Comparison of ENCODE assay signal across 1 cellular context in genomic region chr2:241659150-241659739, GRCh38.
TF ChIP-seq lines count a peak whose summit lies in the region.

No MANE protein-coding gene starts in this region.

TF ChIP-seq in HepG2, 621 proteins besides CTCF, POLR2A, EP300 and RAD21 (continued from another document and continues in another):
- no peak for TF ChIP-seq ZNF18 (CRISPR knock-in tag; IDR thresholded peaks at IDR 0.05; ENCODE audit: insufficient replicate concordance)
- no peak for TF ChIP-seq SNAI1 (CRISPR knock-in tag; IDR thresholded peaks at IDR 0.05; ENCODE audit: borderline replicate concordance)
- peak; percentile 67; the same call in 1 of the 2 replicates for TF ChIP-seq KMT2A (CRISPR knock-in tag; IDR thresholded peaks at IDR 0.05)
- TF ChIP-seq KAT2B (IDR thresholded peaks at IDR 0.05; ENCODE audit: borderline replicate concordance, low read depth, low read length) = no peak
- TF ChIP-seq ZNF770 (CRISPR knock-in tag; IDR thresholded peaks at IDR 0.05) = no peak
- peak; percentile 43; the same call in 1 of the 2 replicates for TF ChIP-seq ZNF331 (CRISPR knock-in tag; IDR thresholded peaks at IDR 0.05)
- no peak for TF ChIP-seq PRDM15 (CRISPR knock-in tag; IDR thresholded peaks at IDR 0.05)
- no peak for TF ChIP-seq THAP7 (CRISPR knock-in tag; IDR thresholded peaks at IDR 0.05)
- no peak for TF ChIP-seq ZNF382 (CRISPR knock-in tag; IDR thresholded peaks at IDR 0.05; ENCODE audit: borderline replicate concordance)
- no peak for TF ChIP-seq ETS1 (CRISPR knock-in tag; IDR thresholded peaks at IDR 0.05)
- peak; percentile 22; the same call in 1 of the 2 replicates for TF ChIP-seq UBTF (CRISPR knock-in tag; IDR thresholded peaks at IDR 0.05)
- no peak for TF ChIP-seq SAFB2 (CRISPR knock-in tag; IDR thresholded peaks at IDR 0.05; ENCODE audit: borderline replicate concordance, low read depth)
- TF ChIP-seq MLLT10 (CRISPR knock-in tag; IDR thresholded peaks at IDR 0.05) = no peak
- TF ChIP-seq GABPB1 (CRISPR knock-in tag; IDR thresholded peaks at IDR 0.05) = peak; percentile 36; the same call in 1 of the 2 replicates
- TF ChIP-seq TBX3 (IDR thresholded peaks at IDR 0.05; ENCODE audit: borderline replicate concordance) = no peak
- TF ChIP-seq ZFAT (CRISPR knock-in tag; conservative IDR thresholded peaks at IDR 0.05) = no peak
- TF ChIP-seq ZSCAN5A (CRISPR knock-in tag; IDR thresholded peaks at IDR 0.05; ENCODE audit: borderline replicate concordance) = no peak
- TF ChIP-seq CENPT (CRISPR knock-in tag; IDR thresholded peaks at IDR 0.05; ENCODE audit: low read depth) = no peak
- TF ChIP-seq KDM3A (CRISPR knock-in tag; IDR thresholded peaks at IDR 0.05; ENCODE audit: low read depth) = peak; percentile 55; the same call in 1 of the 2 replicates
- TF ChIP-seq ZNF460 (CRISPR knock-in tag; IDR thresholded peaks at IDR 0.05; ENCODE audit: borderline replicate concordance) = no peak
- TF ChIP-seq MLXIP (CRISPR knock-in tag; IDR thresholded peaks at IDR 0.05; ENCODE audit: borderline replicate concordance) = no peak
- 0 out of 2 replicates have a peak, but pooled peaks have one; percentile 14 for TF ChIP-seq BCL6 (CRISPR knock-in tag; IDR thresholded peaks at IDR 0.05)
- TF ChIP-seq MIXL1 (CRISPR knock-in tag; IDR thresholded peaks at IDR 0.05) = peak; percentile 73; the same call in 1 of the 2 replicates
- peak; percentile 71; the same call in 1 of the 2 replicates for TF ChIP-seq IRF9 (CRISPR knock-in tag; IDR thresholded peaks at IDR 0.05; ENCODE audit: borderline replicate concordance)
- no peak for TF ChIP-seq ZNF558 (CRISPR knock-in tag; IDR thresholded peaks at IDR 0.05; ENCODE audit: borderline replicate concordance)
- no peak for TF ChIP-seq DMTF1 (CRISPR knock-in tag; IDR thresholded peaks at IDR 0.05)
- TF ChIP-seq ZNF333 (CRISPR knock-in tag; IDR thresholded peaks at IDR 0.05; ENCODE audit: borderline replicate concordance) = no peak
- TF ChIP-seq FOXO4 (CRISPR knock-in tag; conservative IDR thresholded peaks at IDR 0.05) = no peak
- no peak for TF ChIP-seq ZNF710 (CRISPR knock-in tag; IDR thresholded peaks at IDR 0.05; ENCODE audit: borderline replicate concordance)
